Comparison of ENCODE assay signal across 8 cellular contexts in genomic region chr10:104333037-104333727, GRCh38. TPM values are rescaled to one million over a fixed set of nuclear protein-coding genes. Genes with fewer than 3 reads are reported as not detected.
DNase-seq lines count a peak whose midpoint lies in the region; ATAC-seq and TF ChIP-seq lines count a peak whose summit lies in the region.

No MANE protein-coding gene starts in this region.

- ATAC-seq in psoas muscle (no peak), left colon (no peak)

- WGBS in psoas muscle, 3 donors = 74 to 80% (median 76%) methylated on average over 13 of the region's 13 CpGs

- peaks cover 82% of the 10 kb centered on the region for H3K4me1 Mint-ChIP-seq in activated CD4-positive, alpha-beta memory T cell treated with anti-CD3 and anti-CD28 coated beads for 36 hours (ENCODE audit: low read depth)

- H3K9me3 Mint-ChIP-seq in activated CD4-positive, alpha-beta memory T cell treated with anti-CD3 and anti-CD28 coated beads for 36 hours = no peaks in the 10 kb centered on the region

- no peak overlapping the region for H3K4me3 Mint-ChIP-seq in activated CD4-positive, alpha-beta memory T cell treated with anti-CD3 and anti-CD28 coated beads for 36 hours

- H3K27me3 Mint-ChIP-seq in activated CD4-positive, alpha-beta memory T cell treated with anti-CD3 and anti-CD28 coated beads for 36 hours = no peaks in the 10 kb centered on the region

- POLR2A ChIA-PET in AG04450 (lab: Yijun Ruan, JAX) = no interaction called here
- POLR2A ChIA-PET in activated CD4-positive, alpha-beta memory T cell treated with anti-CD3 and anti-CD28 coated beads for 36 hours (lab: Charles Lee) = no interaction called here

- H3K9me3 ChIP-seq in AG04450 (ENCODE audit: control insufficient read depth, insufficient read depth, low read length) (peaks cover 4% of the 10 kb centered on the region; the same call in 1 of the 2 replicates), psoas muscle (no peaks in the 10 kb centered on the region)
- no peaks in the 10 kb centered on the region for H3K9me3 ChIP-seq in effector memory CD4-positive, alpha-beta T cell (ENCODE audit: control insufficient read depth, low read length)

- DNase-seq in AG04450 (ENCODE audit: low read depth, low spot score) (no peak), psoas muscle (no peak), left colon (no peak), inferior parietal cortex (ENCODE audit: extremely low spot score) (no peak), A172 (ENCODE audit: low spot score) (no peak), Ammon's horn (ENCODE audit: low spot score) (no peak)
- DNase-seq in activated CD4-positive, alpha-beta memory T cell treated with anti-CD3 and anti-CD28 coated beads for 36 hours = peak; percentile 55
- peak; percentile 37 to 61 (median 44) for DNase-seq in effector memory CD4-positive, alpha-beta T cell

- CTCF ChIA-PET in AG04450 (lab: Charles Lee) = interaction anchor here (1.6 to 7.3 kb wide), 3 partner anchors 27 to 58 kb away, joined by 5 to 99 read pairs (median 10); no protein-coding TSS in a partner anchor
- CTCF ChIA-PET in activated CD4-positive, alpha-beta memory T cell treated with anti-CD3 and anti-CD28 coated beads for 36 hours (lab: Charles Lee) = no interaction called here

- H3K36me3 Mint-ChIP-seq in activated CD4-positive, alpha-beta memory T cell treated with anti-CD3 and anti-CD28 coated beads for 36 hours = peaks cover 10% of the 10 kb centered on the region

- no peaks in the 10 kb centered on the region for H3K27me3 ChIP-seq in AG04450 (ENCODE audit: control insufficient read depth, insufficient read depth, low read length)
- no peaks in the 10 kb centered on the region for H3K27me3 ChIP-seq in effector memory CD4-positive, alpha-beta T cell (replicated peaks; ENCODE audit: control insufficient read depth, insufficient read depth, low read length, poor library complexity, severe bottlenecking)
- no peaks in the 10 kb centered on the region for H3K27me3 ChIP-seq in psoas muscle (ENCODE audit: insufficient read depth in 3 of 3, low read length in 2 of 3)

- H3K27ac Mint-ChIP-seq in activated CD4-positive, alpha-beta memory T cell treated with anti-CD3 and anti-CD28 coated beads for 36 hours = peak overlapping the region; percentile 1

- H3K36me3 ChIP-seq in effector memory CD4-positive, alpha-beta T cell (ENCODE audit: control insufficient read depth, insufficient read depth, low read length) = no peaks in the 10 kb centered on the region
- H3K36me3 ChIP-seq in psoas muscle (ENCODE audit: insufficient read depth in 1 of 2, low read depth in 1 of 2) = peaks cover 0 to 3% of the 10 kb centered on the region in 2 donors

- TF ChIP-seq CTCF in AG04450 (IDR thresholded peaks at IDR 0.05; ENCODE audit: low read depth, low read length) (no peak), psoas muscle (IDR thresholded peaks at IDR 0.05) (no peak)

- H3K4me1 ChIP-seq in effector memory CD4-positive, alpha-beta T cell (ENCODE audit: control insufficient read depth, insufficient read depth, low read length, poor library complexity, severe bottlenecking) = peaks cover 53% of the 10 kb centered on the region
- peaks cover 76% of the 10 kb centered on the region for H3K4me1 ChIP-seq in psoas muscle

- no peak overlapping the region for H3K4me3 ChIP-seq in AG04450 (ENCODE audit: low read depth, low read length)
- H3K4me3 ChIP-seq in effector memory CD4-positive, alpha-beta T cell (ENCODE audit: insufficient read depth, low read depth, low read length, poor library complexity, severe bottlenecking) = no peak overlapping the region
- H3K4me3 ChIP-seq in psoas muscle = no peak overlapping the region

- intact Hi-C loops in activated CD4-positive, alpha-beta memory T cell treated with anti-CD3 and anti-CD28 coated beads for 36 hours (cut with micrococcal nuclease) = no loop called here
- intact Hi-C loops in psoas muscle (cut with DNase I) = no loop called here
- intact Hi-C loops in left colon (cut with DNase I, micrococcal nuclease) = no loop called here

- H3K27ac ChIP-seq in AG04450 (ENCODE audit: low read depth, low read length) (peak overlapping the region; percentile 42), psoas muscle (peak overlapping the region; percentile 57)
- peak overlapping the region; percentile 54 for H3K27ac ChIP-seq in effector memory CD4-positive, alpha-beta T cell (ENCODE audit: insufficient read depth, low read length, poor library complexity, severe bottlenecking)

RNA-seq across cellular contexts. Expression of gene ITPRIP, which starts 5.1 kb away (rescaled TPM):
- 18.8 and 22.9 TPM in 2 replicates for polyA plus RNA-seq in AG04450 (2011; rRNA removed)
- 22.2 and 25.4 TPM in 2 replicates for polyA minus RNA-seq in AG04450 (2011; rRNA and poly(A)+ RNA removed)
- total RNA-seq in activated CD4-positive, alpha-beta memory T cell treated with anti-CD3 and anti-CD28 coated beads for 36 hours = 10 to 100 TPM; 15.6 to 16.6 TPM
- 10 to 100 TPM in 1 of 4 donors, 1 to 10 TPM in 3; 7.2 to 25.6 (median 8.6) TPM for total RNA-seq in psoas muscle
- polyA plus RNA-seq in psoas muscle = 100 to 1,000 TPM in 1 of 3 donors, 10 to 100 TPM in 1, 1 to 10 TPM in 1; 6.2 to 118 (median 12.3) TPM
- 1 to 10 TPM; 5.0 to 5.1 TPM for total RNA-seq in left colon
- total RNA-seq in A172 (2014; rRNA removed; shearing (Covaris generic)) = 4.8 and 6.2 TPM in 2 replicates

RNA-seq across cellular contexts. Expression of gene CFAP58, which starts 20.5 kb away (rescaled TPM):
- polyA plus RNA-seq in AG04450 (2011; rRNA removed) (0.35 and 0.51 TPM in 2 replicates), psoas muscle (1 to 10 TPM in 1 of 3 donors, under 1 TPM in 2; 0.04 to 1.4 (median 0.07) TPM)
- polyA minus RNA-seq in AG04450 (2011; rRNA and poly(A)+ RNA removed) = 0.35 and 0.78 TPM in 2 replicates
- under 1 TPM; 0.31 to 0.88 TPM for total RNA-seq in activated CD4-positive, alpha-beta memory T cell treated with anti-CD3 and anti-CD28 coated beads for 36 hours
- total RNA-seq in psoas muscle (under 1 TPM; 0.21 to 0.74 (median 0.56) TPM), left colon (under 1 TPM; 0.09 to 0.20 TPM)
- 0.74 and 0.83 TPM in 2 replicates for total RNA-seq in A172 (2014; rRNA removed; shearing (Covaris generic))

Comparison
In these comparisons a context has a peak if more than half of its experiments do, and no peak if none do; other contexts are left out.
1. DNase-seq: peak in activated CD4-positive, alpha-beta memory T cell treated with anti-CD3 and anti-CD28 coated beads for 36 hours (single experiment) and effector memory CD4-positive, alpha-beta T cell (3 of 3); none in AG04450 (single experiment), psoas muscle (0 of 2), left colon (0 of 2), inferior parietal cortex (single experiment), A172 (single experiment) and Ammon's horn (single experiment).
2. Peak in every context shown above with its lines, with median percentiles within 50 percentile points of each other: H3K27ac ChIP-seq.